Comparison of ENCODE assay signal across 6 cellular contexts in genomic region chr11:116182356-116182966, GRCh38.
"Had no signal": no experiment of that assay in that cellular context is flagged by ENCODE, and none has a peak within 500 bp of the region (broad histone marks: within the 10 kb centered on the region; RNA-seq: fewer than 3 reads in every experiment).

No MANE protein-coding gene starts in this region.

- H3K4me3 ChIP-seq: GM23338, HAP-1, K562 had no signal

- H3K9me3 Mint-ChIP-seq: GM23338 had no signal

- DNase-seq: H7, IMR-90 had no signal

- H3K4me2 ChIP-seq: GM23338 had no signal

- H3K36me3 ChIP-seq: HAP-1 had no signal

- FAIRE-seq: HTR-8/SVneo, K562 had no signal

- H3K4me3 Mint-ChIP-seq: GM23338 had no signal

- H3K9me3 ChIP-seq: HAP-1 had no signal

- H3K27ac Mint-ChIP-seq: GM23338 had no signal
